ENCODE assay signal across 1 cellular context in the genomic region with DNA sequence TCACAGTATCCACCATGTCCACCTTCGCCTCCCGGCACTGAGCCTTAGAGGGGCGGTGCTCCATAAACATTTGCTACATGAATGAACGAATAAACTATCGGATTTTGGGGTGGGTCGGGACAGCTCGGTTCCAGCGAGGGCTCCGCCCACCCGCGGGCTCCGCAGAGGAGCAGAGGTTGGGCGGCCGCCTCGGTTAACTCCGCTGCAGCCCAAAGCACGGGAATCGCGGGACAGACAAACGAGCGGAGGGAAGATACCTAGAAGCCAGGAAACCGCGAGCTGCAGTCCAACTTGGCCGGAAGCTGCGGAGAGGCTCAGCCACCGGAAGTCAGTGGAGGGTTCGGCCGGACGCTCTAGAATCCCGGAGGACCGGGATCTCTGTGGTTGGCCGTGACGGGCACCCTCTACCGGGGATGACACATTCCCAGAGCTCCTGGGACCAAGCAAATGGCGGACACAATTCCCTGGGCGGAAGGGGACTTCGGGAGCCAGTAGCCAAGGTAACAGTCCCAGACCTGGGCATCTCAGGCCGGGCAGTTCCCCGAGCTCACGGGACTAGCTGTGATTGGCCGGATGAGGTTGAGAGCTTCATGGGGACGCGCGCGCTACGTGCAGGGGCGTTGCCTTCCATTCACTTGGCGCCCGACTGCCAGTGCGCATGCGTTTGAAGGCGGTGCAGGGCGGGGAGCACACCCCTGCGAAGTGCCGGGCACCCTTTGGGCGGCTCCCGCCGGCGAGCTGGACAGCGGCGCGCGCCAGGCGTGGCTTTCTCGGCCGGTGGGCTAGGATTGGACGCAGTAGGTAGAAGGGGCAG.
TF ChIP-seq lines count a peak whose summit lies in the region.

No MANE protein-coding gene starts in this region.

TF ChIP-seq in HepG2, 621 proteins besides CTCF, POLR2A, EP300 and RAD21 (continued from another document and continues in another):
- no peak for TF ChIP-seq ZNF318 (CRISPR knock-in tag; IDR thresholded peaks at IDR 0.05)
- no peak for TF ChIP-seq U2AF1 (optimal IDR thresholded peaks at IDR 0.05; ENCODE audit: low read depth, low read length)
- TF ChIP-seq SRSF1 (optimal IDR thresholded peaks at IDR 0.05; ENCODE audit: low read depth, low read length): peak; percentile 71
- 0 out of 2 replicates have a peak, but pooled peaks have one; percentile 73 for TF ChIP-seq PRDM10 (CRISPR knock-in tag; IDR thresholded peaks at IDR 0.05; ENCODE audit: low read depth)
- TF ChIP-seq NFIB (CRISPR knock-in tag; IDR thresholded peaks at IDR 0.05; ENCODE audit: borderline replicate concordance): no peak
- TF ChIP-seq KDM5A (IDR thresholded peaks at IDR 0.05; ENCODE audit: borderline replicate concordance, low read length): peak; percentile 85
- no peak for TF ChIP-seq ZNF121 (CRISPR knock-in tag; IDR thresholded peaks at IDR 0.05)
- peak; percentile 80; the same call in 1 of the 2 replicates for TF ChIP-seq NFKB2 (CRISPR knock-in tag; IDR thresholded peaks at IDR 0.05; ENCODE audit: borderline replicate concordance)
- TF ChIP-seq ZSCAN22 (CRISPR knock-in tag; IDR thresholded peaks at IDR 0.05): no peak
- TF ChIP-seq AGO1 (IDR thresholded peaks at IDR 0.05; ENCODE audit: low read depth, low read length, poor library complexity, severe bottlenecking): no peak
- TF ChIP-seq, protein P1, sequence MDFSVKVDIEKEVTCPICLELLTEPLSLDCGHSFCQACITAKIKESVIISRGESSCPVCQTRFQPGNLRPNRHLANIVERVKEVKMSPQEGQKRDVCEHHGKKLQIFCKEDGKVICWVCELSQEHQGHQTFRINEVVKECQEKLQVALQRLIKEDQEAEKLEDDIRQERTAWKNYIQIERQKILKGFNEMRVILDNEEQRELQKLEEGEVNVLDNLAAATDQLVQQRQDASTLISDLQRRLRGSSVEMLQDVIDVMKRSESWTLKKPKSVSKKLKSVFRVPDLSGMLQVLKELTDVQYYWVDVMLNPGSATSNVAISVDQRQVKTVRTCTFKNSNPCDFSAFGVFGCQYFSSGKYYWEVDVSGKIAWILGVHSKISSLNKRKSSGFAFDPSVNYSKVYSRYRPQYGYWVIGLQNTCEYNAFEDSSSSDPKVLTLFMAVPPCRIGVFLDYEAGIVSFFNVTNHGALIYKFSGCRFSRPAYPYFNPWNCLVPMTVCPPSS (IDR thresholded peaks at IDR 0.05): no peak
- TF ChIP-seq, protein P2, sequence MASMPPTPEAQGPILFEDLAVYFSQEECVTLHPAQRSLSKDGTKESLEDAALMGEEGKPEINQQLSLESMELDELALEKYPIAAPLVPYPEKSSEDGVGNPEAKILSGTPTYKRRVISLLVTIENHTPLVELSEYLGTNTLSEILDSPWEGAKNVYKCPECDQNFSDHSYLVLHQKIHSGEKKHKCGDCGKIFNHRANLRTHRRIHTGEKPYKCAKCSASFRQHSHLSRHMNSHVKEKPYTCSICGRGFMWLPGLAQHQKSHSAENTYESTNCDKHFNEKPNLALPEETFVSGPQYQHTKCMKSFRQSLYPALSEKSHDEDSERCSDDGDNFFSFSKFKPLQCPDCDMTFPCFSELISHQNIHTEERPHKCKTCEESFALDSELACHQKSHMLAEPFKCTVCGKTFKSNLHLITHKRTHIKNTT (CRISPR knock-in tag; IDR thresholded peaks at IDR 0.05): no peak
- TF ChIP-seq MAFK (conservative IDR thresholded peaks at IDR 0.05 in 1 of 2, IDR thresholded peaks at IDR 0.05 in 1 of 2; ENCODE audit: low read length in 2 of 2): no peak
- TF ChIP-seq PCBP1 (IDR thresholded peaks at IDR 0.05; ENCODE audit: borderline replicate concordance, low read depth, low read length): no peak
- TF ChIP-seq ZNF362 (CRISPR knock-in tag; IDR thresholded peaks at IDR 0.05; ENCODE audit: borderline replicate concordance): peak; percentile 56; the same call in 1 of the 2 replicates
- no peak for TF ChIP-seq DNMT1 (CRISPR knock-in tag; IDR thresholded peaks at IDR 0.05)
- peak; percentile 85 for TF ChIP-seq ZNF407 (CRISPR knock-in tag; IDR thresholded peaks at IDR 0.05; ENCODE audit: not compliant biosample characterization)
- no peak for TF ChIP-seq PCBP2 (optimal IDR thresholded peaks at IDR 0.05; ENCODE audit: low read depth, low read length, poor library complexity, severe bottlenecking)
- TF ChIP-seq EED (CRISPR knock-in tag; IDR thresholded peaks at IDR 0.05): no peak
- TF ChIP-seq DNMT3B (CRISPR knock-in tag; conservative IDR thresholded peaks at IDR 0.05): no peak
- TF ChIP-seq MBNL3 (CRISPR knock-in tag; conservative IDR thresholded peaks at IDR 0.05): no peak
- TF ChIP-seq ZNF564 (CRISPR knock-in tag; IDR thresholded peaks at IDR 0.05): 0 out of 2 replicates have a peak, but pooled peaks have one; percentile 68
- TF ChIP-seq ZNF547 (CRISPR knock-in tag; IDR thresholded peaks at IDR 0.05): peak; percentile 78; the same call in 1 of the 2 replicates
